Comparison of ENCODE assay signal across 11 cellular contexts in genomic region chr2:3619033-3619432, GRCh38. TPM values are rescaled to one million over a fixed set of nuclear protein-coding genes. Genes with fewer than 3 reads are reported as not detected.
"Had no signal": no experiment of that assay in that cellular context is flagged by ENCODE, and none has a peak within 500 bp of the region (broad histone marks: within the 10 kb centered on the region; RNA-seq: fewer than 3 reads in every experiment).

No MANE protein-coding gene starts in this region.

- H2AFZ ChIP-seq: GM23338 had no signal

- FAIRE-seq: H1, H54, HTR-8/SVneo had no signal

- H3K9ac ChIP-seq: KMS-11 had no signal

- H3K27ac ChIP-seq: KMS-11 had no signal

- H3K4me1 Mint-ChIP-seq: GM23338, IgD-negative memory B cell had no signal

- H3K4me3 Mint-ChIP-seq: GM23338, H9, HFFc6, IgD-negative memory B cell had no signal

- H3K27ac Mint-ChIP-seq: GM23338, H9, HFFc6 had no signal

- ATAC-seq: GM23338 had no signal

- H3K27me3 Mint-ChIP-seq: IgD-negative memory B cell had no signal

- H3K4me2 ChIP-seq: GM23338, KMS-11 had no signal

- H3K4me3 ChIP-seq: GM23338 had no signal

- DNase-seq: H9, HCEC 1CT, HFFc6, KBM-7 had no signal

RNA-seq across cellular contexts. Expression of gene COLEC11, which starts 24.1 kb away (rescaled TPM):
- total RNA-seq: HFFc6, HT-29 had no signal
- polyA plus RNA-seq: IgD-negative memory B cell had no signal

RNA-seq across cellular contexts. Expression of gene ALLC, which starts 39.0 kb away (rescaled TPM):
- total RNA-seq: GM23338, H1, H9, HFFc6, HT-29 had no signal
- polyA plus RNA-seq: GM23338, H1, IgD-negative memory B cell had no signal
